Comparison of ENCODE assay signal across 17 cellular contexts in the genomic region with DNA sequence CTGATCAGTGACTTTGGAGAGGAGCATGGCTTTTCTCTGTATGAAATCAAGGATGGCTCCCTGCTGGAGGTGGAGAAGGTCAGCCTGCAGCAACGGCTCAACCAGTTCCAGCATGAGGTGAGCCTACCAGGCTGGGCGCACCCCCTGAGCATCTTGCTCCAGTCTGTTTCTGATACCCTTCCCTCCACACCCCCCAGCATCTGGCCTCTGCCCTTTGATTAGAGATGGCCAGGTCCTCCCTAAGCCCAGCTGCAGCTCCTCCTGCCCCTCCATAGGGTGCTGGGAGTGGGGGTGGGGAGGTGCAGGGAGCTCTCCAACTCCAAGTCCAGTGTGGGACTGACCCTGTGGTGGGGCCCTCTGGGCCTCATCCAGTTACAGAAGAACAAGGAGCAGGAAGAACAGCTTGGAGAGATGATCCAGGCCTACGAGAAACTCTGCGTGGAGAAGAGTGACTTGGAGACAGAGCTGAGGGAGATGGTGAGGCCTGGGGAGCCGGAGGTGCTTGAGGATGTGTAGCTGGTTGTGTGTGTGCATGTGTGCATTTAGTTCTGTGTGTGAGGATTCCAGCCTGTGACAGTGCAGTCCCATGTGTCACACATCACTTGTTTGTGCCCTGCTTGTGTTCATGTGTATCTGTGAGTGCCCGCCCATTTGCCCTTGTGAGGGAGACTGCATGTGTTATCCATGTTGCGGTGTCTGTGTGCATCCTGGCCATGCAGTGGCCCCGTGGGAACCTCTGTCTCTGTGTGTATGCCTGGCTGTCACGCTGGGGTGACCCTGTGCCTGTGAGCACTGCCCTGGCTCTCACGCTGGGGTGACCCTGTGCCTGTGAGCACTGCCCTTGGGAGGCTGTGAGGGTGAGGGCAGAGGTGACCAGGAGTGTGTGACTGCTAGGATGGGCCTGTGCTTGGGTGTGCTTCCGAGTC. TPM values are rescaled to one million over a fixed set of nuclear protein-coding genes. Genes with fewer than 3 reads are reported as not detected.
DNase-seq lines count a peak whose midpoint lies in the region; ATAC-seq, FAIRE-seq and TF ChIP-seq lines count a peak whose summit lies in the region.
"Had no signal": no experiment of that assay in that cellular context is flagged by ENCODE, and none has a peak within 500 bp of the region (broad histone marks: within the 10 kb centered on the region; RNA-seq: fewer than 3 reads in every experiment).

No MANE protein-coding gene starts in this region.

- BruUV-seq in GM12878 (replicated peaks; lab: Mats Ljungman, UMichigan) = no TSS peak

- no peak for TF ChIP-seq CTCF in CD4-positive, alpha-beta T cell (IDR thresholded peaks at IDR 0.05)
- TF ChIP-seq CTCF in GM20000 (IDR thresholded peaks at IDR 0.05; ENCODE audit: extremely low read depth, missing control alignments) = no peak
- TF ChIP-seq CTCF in GM12878 (IDR thresholded peaks at IDR 0.05 in 2 of 3, conservative IDR thresholded peaks at IDR 0.05 in 1 of 3; ENCODE audit: control insufficient read depth in 2 of 3, extremely low read depth in 1 of 3, insufficient read depth in 1 of 3, low read depth in 3 of 3, low read length in 3 of 3) = no peak
- TF ChIP-seq CTCF in neural crest cell (conservative IDR thresholded peaks at IDR 0.05) = no peak

- TF ChIP-seq RAD21 in GM12878 (IDR thresholded peaks at IDR 0.05; ENCODE audit: insufficient read depth, low read depth, low read length) = no peak

- no peak for DNase-seq in CD4-positive, alpha-beta T cell
- DNase-seq in GM20000 (ENCODE audit: low spot score) (peak; percentile 18), GM12878 (ENCODE audit: low read depth, low spot score) (no peak), neural crest cell (ENCODE audit: low read depth, low spot score) (no peak), G401 (ENCODE audit: low spot score) (no peak), HT-29 (ENCODE audit: low spot score) (no peak), NCI-H1105 (lab: John Stamatoyannopoulos, UW) (no peak)
- DNase-seq: activated T-cell treated with anti-CD3 and anti-CD28 coated beads, Interleukin-2, amount 50 U/mL, for 72 hours; Calu3; islet precursor cell; KBM-7; NCI-H1694 treated with DMSO at 0.1 percent for 48 hours; NCI-H69; SHP77 had no signal

- no peak for FAIRE-seq in GM12878 (lab: Jason Lieb, UNC)

- H3K4me3 ChIP-seq in GM12878 = no peak overlapping the region
- H3K4me3 ChIP-seq: body of pancreas had no signal

- RAD21 ChIA-PET in GM12878 (lab: Charles Lee; ENCODE audit: unreplicated experiment) = interaction anchor here (1.4 to 9.9 kb wide), 6 partner anchors 11 to 105 kb away, joined by 4 to 142 read pairs (median 41); partner anchors contain the start of gene TBX21

- peak overlapping the region; percentile 58 for H3K4me3 Mint-ChIP-seq in CD4-positive, alpha-beta T cell
- H3K4me3 Mint-ChIP-seq in neural crest cell = peak overlapping the region; percentile 81

- no peak overlapping the region for H2AFZ ChIP-seq in GM12878 (ENCODE audit: control insufficient read depth, low read depth, low read length)

- ATAC-seq in CD4-positive, alpha-beta T cell (ENCODE audit: poor library complexity) = no peak
- no peak; the same call in 2 of the 3 replicates for ATAC-seq in GM12878
- ATAC-seq: activated T-cell treated with anti-CD3 and anti-CD28 coated beads, Interleukin-2, amount 50 U/mL, for 72 hours; body of pancreas; gastrocnemius medialis had no signal

- no peak for TF ChIP-seq EP300 in GM12878 (IDR thresholded peaks at IDR 0.05; ENCODE audit: borderline replicate concordance in 1 of 2, control insufficient read depth in 1 of 2, low read depth in 2 of 2, low read length in 2 of 2)

- H3K27ac Mint-ChIP-seq in CD4-positive, alpha-beta T cell = no peak overlapping the region
- peak overlapping the region; percentile 13 for H3K27ac Mint-ChIP-seq in neural crest cell (ENCODE audit: unreplicated experiment)
- H3K27ac Mint-ChIP-seq: activated T-cell treated with anti-CD3 and anti-CD28 coated beads, Interleukin-2, amount 50 U/mL, for 72 hours had no signal

- H3K27ac ChIP-seq in CD4-positive, alpha-beta T cell (ENCODE audit: low read depth, low read length) = no peak overlapping the region
- no peak overlapping the region for H3K27ac ChIP-seq in GM12878 (ENCODE audit: control insufficient read depth, insufficient read depth)
- H3K27ac ChIP-seq: thoracic aorta had no signal

- H3K4me1 ChIP-seq in GM12878 (ENCODE audit: control insufficient read depth, insufficient read depth, low read length) = peaks cover 16% of the 10 kb centered on the region

- 33% methylated on average over 11 of the region's 11 CpGs for WGBS in GM12878 (ENCODE audit: insufficient coverage, insufficient replicate concordance, low lambda C conversion rate, missing lambda C conversion rate)

- no peak overlapping the region for H3K9ac ChIP-seq in GM12878 (ENCODE audit: control insufficient read depth, insufficient read depth, low read length)

- no peaks in the 10 kb centered on the region for H3K27me3 ChIP-seq in CD4-positive, alpha-beta T cell (ENCODE audit: control insufficient read depth, insufficient read depth, low read length)
- H3K27me3 ChIP-seq in GM12878 (replicated peaks in 1 of 2; ENCODE audit: control insufficient read depth in 2 of 2, insufficient read depth in 2 of 2, low read length in 1 of 2) = no peaks in the 10 kb centered on the region; a peak in 1 of 4 replicates
- H3K27me3 ChIP-seq: body of pancreas, gastrocnemius medialis had no signal

- no peaks in the 10 kb centered on the region for H3K9me3 Mint-ChIP-seq in CD4-positive, alpha-beta T cell
- H3K9me3 Mint-ChIP-seq in neural crest cell = no peaks in the 10 kb centered on the region
- H3K9me3 Mint-ChIP-seq: activated T-cell treated with anti-CD3 and anti-CD28 coated beads, Interleukin-2, amount 50 U/mL, for 72 hours had no signal

- in situ Hi-C loops in GM12878 (cut with MboI) (loop anchor here (10.0 kb wide), 1 partner anchor 108 kb away; no protein-coding TSS in a partner anchor), G401 (cut with HindIII; ENCODE audit: low sequenced_read_pairs) (no loop called here)

- H3K36me3 Mint-ChIP-seq in CD4-positive, alpha-beta T cell (ENCODE audit: low read depth) = no peaks in the 10 kb centered on the region
- H3K36me3 Mint-ChIP-seq in neural crest cell (ENCODE audit: low read depth) = no peaks in the 10 kb centered on the region

- no peak for TF ChIP-seq POLR2A in GM12878 (IDR thresholded peaks at IDR 0.05; ENCODE audit: low read depth, low read length)

- H4K20me1 ChIP-seq in GM12878 (ENCODE audit: control insufficient read depth, insufficient read depth) = no peaks in the 10 kb centered on the region; the same call in 1 of the 2 replicates

- POLR2A ChIA-PET in CD4-positive, alpha-beta T cell (lab: Charles Lee) = interaction anchor here (1.2 to 2.0 kb wide), 2 partner anchors 22 to 36 kb away, joined by 4 to 5 read pairs; partner anchors contain the start of gene TBX21
- POLR2A ChIA-PET in GM12878 (lab: Charles Lee) = interaction anchor here (0.8 to 9.2 kb wide), 2 partner anchors 20 to 45 kb away, joined by 3 to 76 read pairs; no protein-coding TSS in a partner anchor

- no peak overlapping the region for H3K4me2 ChIP-seq in GM12878 (ENCODE audit: control insufficient read depth, insufficient read depth)

- H3K27me3 Mint-ChIP-seq in CD4-positive, alpha-beta T cell = no peaks in the 10 kb centered on the region
- no peaks in the 10 kb centered on the region for H3K27me3 Mint-ChIP-seq in neural crest cell (ENCODE audit: low read depth)

- CTCF ChIA-PET in CD4-positive, alpha-beta T cell (lab: Charles Lee) = interaction anchor here (0.7 to 1.3 kb wide), 5 partner anchors 21 to 105 kb away, joined by 3 to 11 read pairs (median 4); partner anchors contain the start of gene TBX21
- CTCF ChIA-PET in GM12878 (lab: Yijun Ruan, JAX) = interaction anchor here (0.5 to 6.8 kb wide), 9 partner anchors 10 to 105 kb away, joined by 3 to 242 read pairs (median 5); partner anchors contain the start of gene TBX21

- H3K9me3 ChIP-seq in CD4-positive, alpha-beta T cell (ENCODE audit: control insufficient read depth, low read length) = no peaks in the 10 kb centered on the region
- no peaks in the 10 kb centered on the region for H3K9me3 ChIP-seq in GM12878 (replicated peaks; ENCODE audit: control insufficient read depth, insufficient read depth, low read length)
- H3K9me3 ChIP-seq: body of pancreas, gastrocnemius medialis, thoracic aorta had no signal

- SMC1A ChIA-PET in GM12878 (lab: Charles Lee; ENCODE audit: uncharacterized antibody, unreplicated experiment) = interaction anchor here (0.8 to 2.3 kb wide), 10 partner anchors 16 to 52 kb away, joined by 3 to 13 read pairs (median 8); partner anchors contain the start of gene TBX21

- H3K79me2 ChIP-seq in GM12878 (ENCODE audit: control insufficient read depth, insufficient read depth, low read length) = no peaks in the 10 kb centered on the region

- intact Hi-C loops in CD4-positive, alpha-beta T cell (cut with DNase I, micrococcal nuclease) = loop anchor here in 1 of 2 experiments (5.0 kb wide), 1 partner anchor 105 kb away; no protein-coding TSS in a partner anchor
- intact Hi-C loops in GM12878 (cut with micrococcal nuclease; ENCODE audit: unreplicated experiment) = no loop called here

- H3K4me1 Mint-ChIP-seq in CD4-positive, alpha-beta T cell (ENCODE audit: low read depth) = peaks cover 36% of the 10 kb centered on the region
- H3K4me1 Mint-ChIP-seq in neural crest cell = peaks cover 35% of the 10 kb centered on the region

- no peaks in the 10 kb centered on the region for H3K36me3 ChIP-seq in GM12878 (ENCODE audit: control insufficient read depth in 2 of 2, insufficient read depth in 2 of 2, low read length in 1 of 2)

RNA-seq across cellular contexts. Expression of gene TBKBP1, which starts 3.0 kb away (rescaled TPM):
- 1 to 10 TPM; 2.4 to 3.0 TPM for total RNA-seq in CD4-positive, alpha-beta T cell
- total RNA-seq in GM12878 (2013; cell fraction: nucleolus; rRNA removed) = 10.4 and 10.6 TPM in 2 replicates
- 0.11 and 0.23 TPM in 2 replicates for total RNA-seq in GM12878 (2014; rRNA removed)
- 0.18 and 0.85 TPM in 2 replicates for total RNA-seq in GM12878 (2014; rRNA removed; fragmentation: Illumina TruSeq; extraction: Trizol)
- total RNA-seq in GM12878 (2021) = 0.69 and 1.5 TPM in 2 replicates
- polyA plus RNA-seq in GM12878 (2011; ENCODE audit: low read depth) = 0.79 TPM
- 2.0 and 2.7 TPM in 2 replicates for polyA plus RNA-seq in GM12878 (2011; rRNA removed)
- 1.9 and 3.5 TPM in 2 replicates for polyA plus RNA-seq in GM12878 (2011; cell fraction: cytosol; rRNA removed)
- polyA plus RNA-seq in GM12878 (2011; cell fraction: nucleus; rRNA removed) = 18.8 and 22.1 TPM in 2 replicates
- 1.8 and 2.9 TPM in 2 replicates for polyA plus RNA-seq in GM12878 (2012)
- polyA plus RNA-seq in GM12878 (2014; fragmentation: Illumina TruSeq; extraction: Trizol) = 0.38 TPM in 1 of 2 replicates, not detected in the other
- polyA plus RNA-seq in GM12878 (2014; fragmentation: Nextera tagmentation; extraction: Ambion mirVana) = not detected
- polyA plus RNA-seq in GM12878 (2014; rRNA removed) = 0.74 and 1.4 TPM in 2 replicates
- under 1 TPM in 1 of 2 experiments, not detected in 1; 0.11 TPM for polyA plus RNA-seq in GM12878 (2016; fragmentation: Nextera tagmentation; extraction: Ambion mirVana)
- polyA minus RNA-seq in GM12878 (2011; rRNA and poly(A)+ RNA removed) = 1.4 and 1.8 TPM in 2 replicates
- polyA minus RNA-seq in GM12878 (2011; cell fraction: cytosol; rRNA and poly(A)+ RNA removed) = 0.94 and 1.1 TPM in 2 replicates
- polyA minus RNA-seq in GM12878 (2011; cell fraction: nucleus; rRNA and poly(A)+ RNA removed) = 1.8 and 2.7 TPM in 2 replicates
- 18.3 and 22.1 TPM in 2 replicates for total RNA-seq in neural crest cell
- total RNA-seq in G401 (2014; rRNA removed; shearing (Covaris generic)) = 18.9 and 32.5 TPM in 2 replicates
- 0.18 and 0.20 TPM in 2 replicates for total RNA-seq in HT-29 (2014; rRNA removed; shearing (Covaris generic))

RNA-seq across cellular contexts. Expression of gene TBX21, which starts 36.1 kb away (rescaled TPM):
- total RNA-seq in CD4-positive, alpha-beta T cell = 10 to 100 TPM; 10.6 to 12.3 TPM
- total RNA-seq in GM12878 (2013; cell fraction: nucleolus; rRNA removed) = 7.7 and 9.6 TPM in 2 replicates
- total RNA-seq in GM12878 (2014; rRNA removed) = 7.9 and 8.4 TPM in 2 replicates
- total RNA-seq in GM12878 (2014; rRNA removed; fragmentation: Illumina TruSeq; extraction: Trizol) = 3.2 and 4.1 TPM in 2 replicates
- 8.3 and 9.5 TPM in 2 replicates for total RNA-seq in GM12878 (2021)
- polyA plus RNA-seq in GM12878 (2011; ENCODE audit: low read depth) = 2.3 TPM
- 8.6 and 9.6 TPM in 2 replicates for polyA plus RNA-seq in GM12878 (2011; rRNA removed)
- 11.3 and 12.2 TPM in 2 replicates for polyA plus RNA-seq in GM12878 (2011; cell fraction: cytosol; rRNA removed)
- 21.6 and 25.3 TPM in 2 replicates for polyA plus RNA-seq in GM12878 (2011; cell fraction: nucleus; rRNA removed)
- 4.7 and 7.3 TPM in 2 replicates for polyA plus RNA-seq in GM12878 (2012)
- 4.8 and 6.0 TPM in 2 replicates for polyA plus RNA-seq in GM12878 (2014; fragmentation: Illumina TruSeq; extraction: Trizol)
- polyA plus RNA-seq in GM12878 (2014; fragmentation: Nextera tagmentation; extraction: Ambion mirVana) = 1 to 10 TPM in 1 of 2 experiments, under 1 TPM in 1; 0.63 to 1.8 TPM
- 6.0 and 6.3 TPM in 2 replicates for polyA plus RNA-seq in GM12878 (2014; rRNA removed)
- polyA plus RNA-seq in GM12878 (2016; fragmentation: Nextera tagmentation; extraction: Ambion mirVana) = 1 to 10 TPM; 1.6 to 1.7 TPM
- polyA minus RNA-seq in GM12878 (2011; rRNA and poly(A)+ RNA removed) = 6.6 and 12.4 TPM in 2 replicates
- polyA minus RNA-seq in GM12878 (2011; cell fraction: cytosol; rRNA and poly(A)+ RNA removed) = 6.7 and 10.3 TPM in 2 replicates
- 9.1 and 11.5 TPM in 2 replicates for polyA minus RNA-seq in GM12878 (2011; cell fraction: nucleus; rRNA and poly(A)+ RNA removed)
- not detected in 2 replicates for total RNA-seq in neural crest cell
- total RNA-seq in G401 (2014; rRNA removed; shearing (Covaris generic)) = not detected in 2 replicates
- not detected in 2 replicates for total RNA-seq in HT-29 (2014; rRNA removed; shearing (Covaris generic))
- total RNA-seq: Calu3 had no signal

RNA-seq across cellular contexts. Expression of gene KPNB1, which starts 47.3 kb away (rescaled TPM):
- 100 to 1,000 TPM; 145 to 151 TPM for total RNA-seq in CD4-positive, alpha-beta T cell
- total RNA-seq in GM12878 (2013; cell fraction: nucleolus; rRNA removed) = 212 and 232 TPM in 2 replicates
- total RNA-seq in GM12878 (2014; rRNA removed) (246 and 258 TPM in 2 replicates), GM12878 (2014; rRNA removed; fragmentation: Illumina TruSeq; extraction: Trizol) (261 and 282 TPM in 2 replicates), GM12878 (2021) (485 and 525 TPM in 2 replicates), neural crest cell (642 and 671 TPM in 2 replicates)
- 133 TPM for polyA plus RNA-seq in GM12878 (2011; ENCODE audit: low read depth)
- polyA plus RNA-seq in GM12878 (2011; rRNA removed) (231 and 237 TPM in 2 replicates), GM12878 (2014; fragmentation: Illumina TruSeq; extraction: Trizol) (430 and 445 TPM in 2 replicates), GM12878 (2014; fragmentation: Nextera tagmentation; extraction: Ambion mirVana) (100 to 1,000 TPM; 130 to 233 TPM), GM12878 (2014; rRNA removed) (255 and 258 TPM in 2 replicates), GM12878 (2016; fragmentation: Nextera tagmentation; extraction: Ambion mirVana) (10 to 100 TPM; 67.8 to 73.9 TPM)
- polyA plus RNA-seq in GM12878 (2011; cell fraction: cytosol; rRNA removed) = 156 and 173 TPM in 2 replicates
- 144 and 217 TPM in 2 replicates for polyA plus RNA-seq in GM12878 (2011; cell fraction: nucleus; rRNA removed)
- polyA plus RNA-seq in GM12878 (2012) = 185 and 207 TPM in 2 replicates
- 236 and 343 TPM in 2 replicates for polyA minus RNA-seq in GM12878 (2011; rRNA and poly(A)+ RNA removed)
- polyA minus RNA-seq in GM12878 (2011; cell fraction: cytosol; rRNA and poly(A)+ RNA removed) = 95.2 and 97.0 TPM in 2 replicates
- 44.5 and 57.6 TPM in 2 replicates for polyA minus RNA-seq in GM12878 (2011; cell fraction: nucleus; rRNA and poly(A)+ RNA removed)
- 200 and 386 TPM in 2 replicates for total RNA-seq in G401 (2014; rRNA removed; shearing (Covaris generic))
- 219 and 232 TPM in 2 replicates for total RNA-seq in HT-29 (2014; rRNA removed; shearing (Covaris generic))
